Comparison of ENCODE assay signal across 1 cellular context in the genomic region with DNA sequence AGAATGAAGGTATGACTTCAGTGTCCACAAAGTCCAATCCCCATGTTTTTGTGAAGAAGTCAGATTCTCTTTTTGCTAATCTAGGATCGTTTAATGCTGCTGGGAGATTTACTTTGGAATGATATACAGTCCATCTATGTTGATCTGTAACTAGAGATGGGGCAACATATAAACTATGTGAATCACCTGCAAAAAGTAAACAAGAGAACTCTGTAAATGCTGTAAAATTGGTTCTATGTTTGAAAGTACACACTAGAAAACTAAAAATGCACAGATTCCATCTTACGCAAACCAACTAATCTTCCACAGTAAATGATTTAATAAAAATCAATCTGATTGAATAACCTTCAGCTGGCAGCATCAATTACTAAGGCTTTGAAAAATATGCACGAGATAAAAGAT.
TF ChIP-seq lines count a peak whose summit lies in the region.

No MANE protein-coding gene starts in this region.

TF ChIP-seq in HepG2, 621 proteins besides CTCF, POLR2A, EP300 and RAD21 (continued from another document and continues in another):
- TF ChIP-seq, protein P1, sequence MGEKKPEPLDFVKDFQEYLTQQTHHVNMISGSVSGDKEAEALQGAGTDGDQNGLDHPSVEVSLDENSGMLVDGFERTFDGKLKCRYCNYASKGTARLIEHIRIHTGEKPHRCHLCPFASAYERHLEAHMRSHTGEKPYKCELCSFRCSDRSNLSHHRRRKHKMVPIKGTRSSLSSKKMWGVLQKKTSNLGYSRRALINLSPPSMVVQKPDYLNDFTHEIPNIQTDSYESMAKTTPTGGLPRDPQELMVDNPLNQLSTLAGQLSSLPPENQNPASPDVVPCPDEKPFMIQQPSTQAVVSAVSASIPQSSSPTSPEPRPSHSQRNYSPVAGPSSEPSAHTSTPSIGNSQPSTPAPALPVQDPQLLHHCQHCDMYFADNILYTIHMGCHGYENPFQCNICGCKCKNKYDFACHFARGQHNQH (CRISPR knock-in tag; IDR thresholded peaks at IDR 0.05): no peak
- TF ChIP-seq YEATS2 (CRISPR knock-in tag; IDR thresholded peaks at IDR 0.05; ENCODE audit: borderline replicate concordance) (no peak), SIN3B (IDR thresholded peaks at IDR 0.05; ENCODE audit: low read length) (no peak), SRY (CRISPR knock-in tag; IDR thresholded peaks at IDR 0.05) (no peak), ZKSCAN1 (IDR thresholded peaks at IDR 0.05; ENCODE audit: low read length) (no peak), SP4 (CRISPR knock-in tag; IDR thresholded peaks at IDR 0.05) (no peak), ZNF382 (CRISPR knock-in tag; IDR thresholded peaks at IDR 0.05; ENCODE audit: borderline replicate concordance) (no peak), HNRNPK (IDR thresholded peaks at IDR 0.05; ENCODE audit: low read depth, low read length, poor library complexity, severe bottlenecking) (no peak), FOXA1 (IDR thresholded peaks at IDR 0.05) (peak; percentile 96), FOXA1 (CRISPR knock-in tag; IDR thresholded peaks at IDR 0.05) (peak; percentile 83), SIN3A (IDR thresholded peaks at IDR 0.05; ENCODE audit: borderline replicate concordance, low read depth, low read length) (no peak), AGO2 (optimal IDR thresholded peaks at IDR 0.05; ENCODE audit: low read depth, low read length) (no peak), NCOR1 (IDR thresholded peaks at IDR 0.05; ENCODE audit: borderline replicate concordance, low read length) (peak; percentile 46; the same call in 1 of the 2 replicates), NR2F1 (CRISPR knock-in tag; IDR thresholded peaks at IDR 0.05) (peak in 1 of 2 experiments; percentile 32; a peak in 1 of 4 replicates), FOXP1 (IDR thresholded peaks at IDR 0.05) (peak; percentile 47; the same call in 1 of the 2 replicates), FOXP1 (CRISPR knock-in tag; IDR thresholded peaks at IDR 0.05) (peak; percentile 91), MYC (CRISPR knock-in tag; IDR thresholded peaks at IDR 0.05; ENCODE audit: borderline replicate concordance) (no peak), NAIF1 (CRISPR knock-in tag; IDR thresholded peaks at IDR 0.05; ENCODE audit: borderline replicate concordance) (no peak), GATAD1 (CRISPR knock-in tag; IDR thresholded peaks at IDR 0.05) (no peak), ESRRA (CRISPR knock-in tag; IDR thresholded peaks at IDR 0.05; ENCODE audit: low read depth) (no peak), PRMT3 (CRISPR knock-in tag; IDR thresholded peaks at IDR 0.05; ENCODE audit: borderline replicate concordance, low read depth) (no peak), KLF9 (CRISPR knock-in tag; IDR thresholded peaks at IDR 0.05; ENCODE audit: low read depth) (no peak), ZNF350 (CRISPR knock-in tag; IDR thresholded peaks at IDR 0.05; ENCODE audit: borderline replicate concordance, low read depth) (no peak), NFIB (CRISPR knock-in tag; IDR thresholded peaks at IDR 0.05; ENCODE audit: borderline replicate concordance) (no peak), MEIS2 (CRISPR knock-in tag; IDR thresholded peaks at IDR 0.05) (no peak), NONO (IDR thresholded peaks at IDR 0.05) (no peak), NONO (CRISPR knock-in tag; conservative IDR thresholded peaks at IDR 0.05) (no peak), JUND (CRISPR knock-in tag; IDR thresholded peaks at IDR 0.05) (no peak), ZBTB38 (CRISPR knock-in tag; IDR thresholded peaks at IDR 0.05) (no peak), CBX2 (IDR thresholded peaks at IDR 0.05; ENCODE audit: low read depth, low read length) (no peak), CBX2 (CRISPR knock-in tag; IDR thresholded peaks at IDR 0.05; ENCODE audit: low read depth) (no peak), RARA (CRISPR knock-in tag; IDR thresholded peaks at IDR 0.05) (peak; percentile 78), XBP1 (CRISPR knock-in tag; IDR thresholded peaks at IDR 0.05) (no peak), ZNF775 (CRISPR knock-in tag; IDR thresholded peaks at IDR 0.05; ENCODE audit: borderline replicate concordance) (0 out of 2 replicates have a peak, but pooled peaks have one; percentile 36)
- TF ChIP-seq, protein P2, sequence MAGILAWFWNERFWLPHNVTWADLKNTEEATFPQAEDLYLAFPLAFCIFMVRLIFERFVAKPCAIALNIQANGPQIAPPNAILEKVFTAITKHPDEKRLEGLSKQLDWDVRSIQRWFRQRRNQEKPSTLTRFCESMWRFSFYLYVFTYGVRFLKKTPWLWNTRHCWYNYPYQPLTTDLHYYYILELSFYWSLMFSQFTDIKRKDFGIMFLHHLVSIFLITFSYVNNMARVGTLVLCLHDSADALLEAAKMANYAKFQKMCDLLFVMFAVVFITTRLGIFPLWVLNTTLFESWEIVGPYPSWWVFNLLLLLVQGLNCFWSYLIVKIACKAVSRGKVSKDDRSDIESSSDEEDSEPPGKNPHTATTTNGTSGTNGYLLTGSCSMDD (CRISPR knock-in tag; IDR thresholded peaks at IDR 0.05): no peak
- TF ChIP-seq, protein P3, sequence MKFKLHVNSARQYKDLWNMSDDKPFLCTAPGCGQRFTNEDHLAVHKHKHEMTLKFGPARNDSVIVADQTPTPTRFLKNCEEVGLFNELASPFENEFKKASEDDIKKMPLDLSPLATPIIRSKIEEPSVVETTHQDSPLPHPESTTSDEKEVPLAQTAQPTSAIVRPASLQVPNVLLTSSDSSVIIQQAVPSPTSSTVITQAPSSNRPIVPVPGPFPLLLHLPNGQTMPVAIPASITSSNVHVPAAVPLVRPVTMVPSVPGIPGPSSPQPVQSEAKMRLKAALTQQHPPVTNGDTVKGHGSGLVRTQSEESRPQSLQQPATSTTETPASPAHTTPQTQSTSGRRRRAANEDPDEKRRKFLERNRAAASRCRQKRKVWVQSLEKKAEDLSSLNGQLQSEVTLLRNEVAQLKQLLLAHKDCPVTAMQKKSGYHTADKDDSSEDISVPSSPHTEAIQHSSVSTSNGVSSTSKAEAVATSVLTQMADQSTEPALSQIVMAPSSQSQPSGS (CRISPR knock-in tag; IDR thresholded peaks at IDR 0.05): 0 out of 2 replicates have a peak, but pooled peaks have one; percentile 44
- TF ChIP-seq, protein P4, sequence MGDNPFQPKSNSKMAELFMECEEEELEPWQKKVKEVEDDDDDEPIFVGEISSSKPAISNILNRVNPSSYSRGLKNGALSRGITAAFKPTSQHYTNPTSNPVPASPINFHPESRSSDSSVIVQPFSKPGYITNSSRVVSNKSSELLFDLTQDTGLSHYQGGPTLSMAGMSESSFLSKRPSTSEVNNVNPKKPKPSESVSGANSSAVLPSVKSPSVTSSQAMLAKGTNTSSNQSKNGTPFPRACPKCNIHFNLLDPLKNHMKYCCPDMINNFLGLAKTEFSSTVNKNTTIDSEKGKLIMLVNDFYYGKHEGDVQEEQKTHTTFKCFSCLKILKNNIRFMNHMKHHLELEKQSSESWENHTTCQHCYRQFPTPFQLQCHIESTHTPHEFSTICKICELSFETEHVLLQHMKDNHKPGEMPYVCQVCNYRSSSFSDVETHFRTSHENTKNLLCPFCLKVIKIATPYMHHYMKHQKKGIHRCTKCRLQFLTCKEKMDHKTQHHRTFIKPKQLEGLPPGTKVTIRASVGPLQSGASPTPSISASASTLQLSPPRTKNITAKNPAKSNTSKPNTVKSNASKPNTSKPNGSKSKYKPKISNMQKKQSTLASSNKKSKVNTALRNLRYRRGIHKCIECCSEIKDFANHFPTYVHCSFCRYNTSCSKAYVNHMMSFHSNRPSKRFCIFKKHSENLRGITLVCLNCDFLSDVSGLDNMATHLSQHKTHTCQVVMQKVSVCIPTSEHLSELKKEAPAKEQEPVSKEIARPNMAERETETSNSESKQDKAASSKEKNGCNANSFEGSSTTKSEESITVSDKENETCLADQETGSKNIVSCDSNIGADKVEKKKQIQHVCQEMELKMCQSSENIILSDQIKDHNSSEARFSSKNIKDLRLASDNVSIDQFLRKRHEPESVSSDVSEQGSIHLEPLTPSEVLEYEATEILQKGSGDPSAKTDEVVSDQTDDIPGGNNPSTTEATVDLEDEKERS (CRISPR knock-in tag; IDR thresholded peaks at IDR 0.05): no peak
- TF ChIP-seq, protein P5, sequence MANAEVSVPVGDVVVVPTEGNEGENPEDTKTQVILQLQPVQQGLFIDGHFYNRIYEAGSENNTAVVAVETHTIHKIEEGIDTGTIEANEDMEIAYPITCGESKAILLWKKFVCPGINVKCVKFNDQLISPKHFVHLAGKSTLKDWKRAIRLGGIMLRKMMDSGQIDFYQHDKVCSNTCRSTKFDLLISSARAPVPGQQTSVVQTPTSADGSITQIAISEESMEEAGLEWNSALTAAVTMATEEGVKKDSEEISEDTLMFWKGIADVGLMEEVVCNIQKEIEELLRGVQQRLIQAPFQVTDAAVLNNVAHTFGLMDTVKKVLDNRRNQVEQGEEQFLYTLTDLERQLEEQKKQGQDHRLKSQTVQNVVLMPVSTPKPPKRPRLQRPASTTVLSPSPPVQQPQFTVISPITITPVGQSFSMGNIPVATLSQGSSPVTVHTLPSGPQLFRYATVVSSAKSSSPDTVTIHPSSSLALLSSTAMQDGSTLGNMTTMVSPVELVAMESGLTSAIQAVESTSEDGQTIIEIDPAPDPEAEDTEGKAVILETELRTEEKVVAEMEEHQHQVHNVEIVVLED (CRISPR knock-in tag; IDR thresholded peaks at IDR 0.05; ENCODE audit: borderline replicate concordance): no peak
- TF ChIP-seq, protein P6, sequence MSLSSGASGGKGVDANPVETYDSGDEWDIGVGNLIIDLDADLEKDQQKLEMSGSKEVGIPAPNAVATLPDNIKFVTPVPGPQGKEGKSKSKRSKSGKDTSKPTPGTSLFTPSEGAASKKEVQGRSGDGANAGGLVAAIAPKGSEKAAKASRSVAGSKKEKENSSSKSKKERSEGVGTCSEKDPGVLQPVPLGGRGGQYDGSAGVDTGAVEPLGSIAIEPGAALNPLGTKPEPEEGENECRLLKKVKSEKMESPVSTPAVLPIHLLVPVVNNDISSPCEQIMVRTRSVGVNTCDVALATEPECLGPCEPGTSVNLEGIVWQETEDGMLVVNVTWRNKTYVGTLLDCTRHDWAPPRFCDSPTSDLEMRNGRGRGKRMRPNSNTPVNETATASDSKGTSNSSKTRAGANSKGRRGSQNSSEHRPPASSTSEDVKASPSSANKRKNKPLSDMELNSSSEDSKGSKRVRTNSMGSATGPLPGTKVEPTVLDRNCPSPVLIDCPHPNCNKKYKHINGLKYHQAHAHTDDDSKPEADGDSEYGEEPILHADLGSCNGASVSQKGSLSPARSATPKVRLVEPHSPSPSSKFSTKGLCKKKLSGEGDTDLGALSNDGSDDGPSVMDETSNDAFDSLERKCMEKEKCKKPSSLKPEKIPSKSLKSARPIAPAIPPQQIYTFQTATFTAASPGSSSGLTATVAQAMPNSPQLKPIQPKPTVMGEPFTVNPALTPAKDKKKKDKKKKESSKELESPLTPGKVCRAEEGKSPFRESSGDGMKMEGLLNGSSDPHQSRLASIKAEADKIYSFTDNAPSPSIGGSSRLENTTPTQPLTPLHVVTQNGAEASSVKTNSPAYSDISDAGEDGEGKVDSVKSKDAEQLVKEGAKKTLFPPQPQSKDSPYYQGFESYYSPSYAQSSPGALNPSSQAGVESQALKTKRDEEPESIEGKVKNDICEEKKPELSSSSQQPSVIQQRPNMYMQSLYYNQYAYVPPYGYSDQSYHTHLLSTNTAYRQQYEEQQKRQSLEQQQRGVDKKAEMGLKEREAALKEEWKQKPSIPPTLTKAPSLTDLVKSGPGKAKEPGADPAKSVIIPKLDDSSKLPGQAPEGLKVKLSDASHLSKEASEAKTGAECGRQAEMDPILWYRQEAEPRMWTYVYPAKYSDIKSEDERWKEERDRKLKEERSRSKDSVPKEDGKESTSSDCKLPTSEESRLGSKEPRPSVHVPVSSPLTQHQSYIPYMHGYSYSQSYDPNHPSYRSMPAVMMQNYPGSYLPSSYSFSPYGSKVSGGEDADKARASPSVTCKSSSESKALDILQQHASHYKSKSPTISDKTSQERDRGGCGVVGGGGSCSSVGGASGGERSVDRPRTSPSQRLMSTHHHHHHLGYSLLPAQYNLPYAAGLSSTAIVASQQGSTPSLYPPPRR (CRISPR knock-in tag; IDR thresholded peaks at IDR 0.05; ENCODE audit: borderline replicate concordance): peak; percentile 79; the same call in 1 of the 2 replicates
- TF ChIP-seq, protein P7, sequence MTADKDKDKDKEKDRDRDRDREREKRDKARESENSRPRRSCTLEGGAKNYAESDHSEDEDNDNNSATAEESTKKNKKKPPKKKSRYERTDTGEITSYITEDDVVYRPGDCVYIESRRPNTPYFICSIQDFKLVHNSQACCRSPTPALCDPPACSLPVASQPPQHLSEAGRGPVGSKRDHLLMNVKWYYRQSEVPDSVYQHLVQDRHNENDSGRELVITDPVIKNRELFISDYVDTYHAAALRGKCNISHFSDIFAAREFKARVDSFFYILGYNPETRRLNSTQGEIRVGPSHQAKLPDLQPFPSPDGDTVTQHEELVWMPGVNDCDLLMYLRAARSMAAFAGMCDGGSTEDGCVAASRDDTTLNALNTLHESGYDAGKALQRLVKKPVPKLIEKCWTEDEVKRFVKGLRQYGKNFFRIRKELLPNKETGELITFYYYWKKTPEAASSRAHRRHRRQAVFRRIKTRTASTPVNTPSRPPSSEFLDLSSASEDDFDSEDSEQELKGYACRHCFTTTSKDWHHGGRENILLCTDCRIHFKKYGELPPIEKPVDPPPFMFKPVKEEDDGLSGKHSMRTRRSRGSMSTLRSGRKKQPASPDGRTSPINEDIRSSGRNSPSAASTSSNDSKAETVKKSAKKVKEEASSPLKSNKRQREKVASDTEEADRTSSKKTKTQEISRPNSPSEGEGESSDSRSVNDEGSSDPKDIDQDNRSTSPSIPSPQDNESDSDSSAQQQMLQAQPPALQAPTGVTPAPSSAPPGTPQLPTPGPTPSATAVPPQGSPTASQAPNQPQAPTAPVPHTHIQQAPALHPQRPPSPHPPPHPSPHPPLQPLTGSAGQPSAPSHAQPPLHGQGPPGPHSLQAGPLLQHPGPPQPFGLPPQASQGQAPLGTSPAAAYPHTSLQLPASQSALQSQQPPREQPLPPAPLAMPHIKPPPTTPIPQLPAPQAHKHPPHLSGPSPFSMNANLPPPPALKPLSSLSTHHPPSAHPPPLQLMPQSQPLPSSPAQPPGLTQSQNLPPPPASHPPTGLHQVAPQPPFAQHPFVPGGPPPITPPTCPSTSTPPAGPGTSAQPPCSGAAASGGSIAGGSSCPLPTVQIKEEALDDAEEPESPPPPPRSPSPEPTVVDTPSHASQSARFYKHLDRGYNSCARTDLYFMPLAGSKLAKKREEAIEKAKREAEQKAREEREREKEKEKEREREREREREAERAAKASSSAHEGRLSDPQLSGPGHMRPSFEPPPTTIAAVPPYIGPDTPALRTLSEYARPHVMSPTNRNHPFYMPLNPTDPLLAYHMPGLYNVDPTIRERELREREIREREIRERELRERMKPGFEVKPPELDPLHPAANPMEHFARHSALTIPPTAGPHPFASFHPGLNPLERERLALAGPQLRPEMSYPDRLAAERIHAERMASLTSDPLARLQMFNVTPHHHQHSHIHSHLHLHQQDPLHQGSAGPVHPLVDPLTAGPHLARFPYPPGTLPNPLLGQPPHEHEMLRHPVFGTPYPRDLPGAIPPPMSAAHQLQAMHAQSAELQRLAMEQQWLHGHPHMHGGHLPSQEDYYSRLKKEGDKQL (CRISPR knock-in tag; IDR thresholded peaks at IDR 0.05; ENCODE audit: low read depth): peak; percentile 78
- TF ChIP-seq, protein P8, sequence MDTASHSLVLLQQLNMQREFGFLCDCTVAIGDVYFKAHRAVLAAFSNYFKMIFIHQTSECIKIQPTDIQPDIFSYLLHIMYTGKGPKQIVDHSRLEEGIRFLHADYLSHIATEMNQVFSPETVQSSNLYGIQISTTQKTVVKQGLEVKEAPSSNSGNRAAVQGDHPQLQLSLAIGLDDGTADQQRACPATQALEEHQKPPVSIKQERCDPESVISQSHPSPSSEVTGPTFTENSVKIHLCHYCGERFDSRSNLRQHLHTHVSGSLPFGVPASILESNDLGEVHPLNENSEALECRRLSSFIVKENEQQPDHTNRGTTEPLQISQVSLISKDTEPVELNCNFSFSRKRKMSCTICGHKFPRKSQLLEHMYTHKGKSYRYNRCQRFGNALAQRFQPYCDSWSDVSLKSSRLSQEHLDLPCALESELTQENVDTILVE (CRISPR knock-in tag; IDR thresholded peaks at IDR 0.05): peak; percentile 57; the same call in 1 of the 2 replicates
